Comparison of ENCODE assay signal across 19 cellular contexts in genomic region chr16:15521390-15521757, GRCh38.
DNase-seq lines count a peak whose midpoint lies in the region; ATAC-seq, FAIRE-seq and TF ChIP-seq lines count a peak whose summit lies in the region.
"Had no signal": no experiment of that assay in that cellular context is flagged by ENCODE, and none has a peak within 500 bp of the region (broad histone marks: within the 10 kb centered on the region; RNA-seq: fewer than 3 reads in every experiment).

No MANE protein-coding gene starts in this region.

- peaks cover 0 to 42% (median 40%) of the 10 kb centered on the region in 4 donors for H3K4me1 ChIP-seq in sigmoid colon
- H3K4me1 ChIP-seq in small intestine (ENCODE audit: control insufficient read depth in 2 of 2, insufficient read depth in 1 of 2, low read depth in 1 of 2, low read length in 1 of 2), result no peaks in the 10 kb centered on the region

- intact Hi-C loops in CD14-positive monocyte (cut with micrococcal nuclease), result loop anchor here (5.0 to 10.0 kb wide), 3 partner anchors 71 to 183 kb away; no protein-coding TSS in a partner anchor
- intact Hi-C loops in sigmoid colon (cut with DNase I), result loop anchor here (10.0 kb wide), 1 partner anchor 63 kb away; no protein-coding TSS in a partner anchor

- TF ChIP-seq EP300 in sigmoid colon (IDR thresholded peaks at IDR 0.05), result no peak

- no peak for ATAC-seq in central memory CD8-positive, alpha-beta T cell (replicated peaks; ENCODE audit: extremely low read depth, poor library complexity, severe bottlenecking)
- ATAC-seq in HG02981 (IDR thresholded peaks at IDR 0.05; ENCODE audit: unreplicated experiment) (no peak), GM21390 (IDR thresholded peaks at IDR 0.05; ENCODE audit: unreplicated experiment) (no peak)
- ATAC-seq: activated CD8-positive, alpha-beta T cell treated with anti-CD3 and anti-CD28 coated beads for 36 hours; activated T-cell treated with anti-CD3 and anti-CD28 coated beads, Interleukin-2, amount 50 U/mL, for 72 hours; stimulated activated naive CD8-positive, alpha-beta T cell treated with anti-CD3 and anti-CD28 coated beads, Interleukin-15, amount 100 ng/mL, for 72 hours; T-helper 17 cell had no signal

- H3K9me3 Mint-ChIP-seq in CD14-positive monocyte, result peaks cover 0 to 1% (median 0%) of the 10 kb centered on the region in 7 donors
- no peaks in the 10 kb centered on the region for H3K9me3 Mint-ChIP-seq in central memory CD8-positive, alpha-beta T cell
- H3K9me3 Mint-ChIP-seq in immature natural killer cell, result no peaks in the 10 kb centered on the region
- H3K9me3 Mint-ChIP-seq: activated CD8-positive, alpha-beta T cell treated with anti-CD3 and anti-CD28 coated beads for 36 hours; activated T-cell treated with anti-CD3 and anti-CD28 coated beads, Interleukin-2, amount 50 U/mL, for 72 hours; HFFc6; stimulated activated naive CD8-positive, alpha-beta T cell treated with anti-CD3 and anti-CD28 coated beads, Interleukin-15, amount 100 ng/mL, for 72 hours had no signal

- H3K4me3 Mint-ChIP-seq in CD14-positive monocyte (peak overlapping the region in 1 of 2 donors; percentile 62), immature natural killer cell (peak overlapping the region; percentile 18 to 72 (median 55))
- no peak overlapping the region for H3K4me3 Mint-ChIP-seq in central memory CD8-positive, alpha-beta T cell
- H3K4me3 Mint-ChIP-seq: activated CD8-positive, alpha-beta T cell treated with anti-CD3 and anti-CD28 coated beads for 36 hours; activated T-cell treated with anti-CD3 and anti-CD28 coated beads, Interleukin-2, amount 50 U/mL, for 72 hours; HFFc6; stimulated activated naive CD8-positive, alpha-beta T cell treated with anti-CD3 and anti-CD28 coated beads, Interleukin-15, amount 100 ng/mL, for 72 hours; T-helper 17 cell had no signal

- H3K27me3 Mint-ChIP-seq in CD14-positive monocyte (ENCODE audit: low read depth in 3 of 3), result peaks cover 9 to 14% (median 13%) of the 10 kb centered on the region in 3 donors
- no peaks in the 10 kb centered on the region for H3K27me3 Mint-ChIP-seq in central memory CD8-positive, alpha-beta T cell
- peaks cover 0 to 2% (median 0%) of the 10 kb centered on the region in 3 donors for H3K27me3 Mint-ChIP-seq in immature natural killer cell (ENCODE audit: low read depth in 3 of 3)
- H3K27me3 Mint-ChIP-seq: activated CD8-positive, alpha-beta T cell treated with anti-CD3 and anti-CD28 coated beads for 36 hours; stimulated activated naive CD8-positive, alpha-beta T cell treated with anti-CD3 and anti-CD28 coated beads, Interleukin-15, amount 100 ng/mL, for 72 hours; T-helper 17 cell had no signal

- peaks cover 60% of the 10 kb centered on the region for H3K4me1 Mint-ChIP-seq in CD14-positive monocyte
- H3K4me1 Mint-ChIP-seq in central memory CD8-positive, alpha-beta T cell, result peaks cover 22% of the 10 kb centered on the region
- peaks cover 35 to 38% of the 10 kb centered on the region in 2 donors for H3K4me1 Mint-ChIP-seq in immature natural killer cell

- H3K9me3 ChIP-seq in sigmoid colon, result no peaks in the 10 kb centered on the region
- no peaks in the 10 kb centered on the region for H3K9me3 ChIP-seq in small intestine (ENCODE audit: control insufficient read depth, low read depth)

- peak overlapping the region; percentile 41 to 67 (median 54) for H3K27ac ChIP-seq in sigmoid colon
- no peak overlapping the region for H3K27ac ChIP-seq in small intestine (ENCODE audit: low read depth in 1 of 2, low read length in 1 of 2)
- H3K27ac ChIP-seq: RWPE1, WERI-Rb-1 had no signal

- no peak for TF ChIP-seq POLR2A in sigmoid colon (IDR thresholded peaks at IDR 0.05)

- H3K27ac Mint-ChIP-seq in CD14-positive monocyte (peak overlapping the region; percentile 37 to 88 (median 67)), immature natural killer cell (peak overlapping the region; percentile 83 to 94 (median 88))
- peak overlapping the region; percentile 8 for H3K27ac Mint-ChIP-seq in central memory CD8-positive, alpha-beta T cell (ENCODE audit: low read depth)
- H3K27ac Mint-ChIP-seq: activated CD8-positive, alpha-beta T cell treated with anti-CD3 and anti-CD28 coated beads for 36 hours; activated T-cell treated with anti-CD3 and anti-CD28 coated beads, Interleukin-2, amount 50 U/mL, for 72 hours; HFFc6; stimulated activated naive CD8-positive, alpha-beta T cell treated with anti-CD3 and anti-CD28 coated beads, Interleukin-15, amount 100 ng/mL, for 72 hours; T-helper 17 cell had no signal

- H3K27me3 ChIP-seq in sigmoid colon (no peaks in the 10 kb centered on the region), small intestine (ENCODE audit: control insufficient read depth in 2 of 2, insufficient read depth in 2 of 2, low read length in 2 of 2) (no peaks in the 10 kb centered on the region)

- H3K4me3 ChIP-seq in sigmoid colon, result no peak overlapping the region
- H3K4me3 ChIP-seq in small intestine (ENCODE audit: low read depth in 1 of 2, low read length in 2 of 2), result no peak overlapping the region

- DNase-seq in CD14-positive monocyte (ENCODE audit: low spot score), result no peak
- no peak for DNase-seq in central memory CD8-positive, alpha-beta T cell (ENCODE audit: low spot score in 2 of 2)
- no peak for DNase-seq in immature natural killer cell
- no peak for DNase-seq in sigmoid colon
- DNase-seq in small intestine, result no peak
- no peak for DNase-seq in NCI-H2196 (lab: John Stamatoyannopoulos, UW; ENCODE audit: unreplicated experiment)
- DNase-seq: activated CD8-positive, alpha-beta T cell treated with anti-CD3 and anti-CD28 coated beads for 36 hours; activated T-cell treated with anti-CD3 and anti-CD28 coated beads, Interleukin-2, amount 50 U/mL, for 72 hours; Calu3; effector memory CD4-positive, alpha-beta T cell; HFFc6; MM.1S; NCI-H187 treated with DMSO at 0.1 percent for 48 hours; stimulated activated naive CD8-positive, alpha-beta T cell treated with anti-CD3 and anti-CD28 coated beads, Interleukin-15, amount 100 ng/mL, for 72 hours; T-helper 17 cell; WERI-Rb-1 had no signal

- FAIRE-seq in small intestine (lab: Jason Lieb, UNC), result no peak

- H3K36me3 Mint-ChIP-seq in CD14-positive monocyte (no peaks in the 10 kb centered on the region), immature natural killer cell (no peaks in the 10 kb centered on the region)
- peaks cover 1% of the 10 kb centered on the region for H3K36me3 Mint-ChIP-seq in central memory CD8-positive, alpha-beta T cell (ENCODE audit: insufficient read depth)

- H3K36me3 ChIP-seq in sigmoid colon (no peaks in the 10 kb centered on the region), small intestine (ENCODE audit: control insufficient read depth in 2 of 2, insufficient read depth in 2 of 2, low read length in 2 of 2) (no peaks in the 10 kb centered on the region)
- H3K36me3 ChIP-seq: WERI-Rb-1 had no signal

- TF ChIP-seq CTCF in CD14-positive monocyte (IDR thresholded peaks at IDR 0.05) (no peak), sigmoid colon (IDR thresholded peaks at IDR 0.05) (no peak)

Comparison
In these comparisons a context has a peak if more than half of its experiments do, and no peak if none do; other contexts are left out.
1. H3K27ac Mint-ChIP-seq: peak in every context shown above with its lines; median percentile 88 in immature natural killer cell; 67 in CD14-positive monocyte; 8 in central memory CD8-positive, alpha-beta T cell.
2. H3K27ac ChIP-seq: peak in sigmoid colon (4 of 4); none in small intestine (0 of 2).